In the genomic region with DNA sequence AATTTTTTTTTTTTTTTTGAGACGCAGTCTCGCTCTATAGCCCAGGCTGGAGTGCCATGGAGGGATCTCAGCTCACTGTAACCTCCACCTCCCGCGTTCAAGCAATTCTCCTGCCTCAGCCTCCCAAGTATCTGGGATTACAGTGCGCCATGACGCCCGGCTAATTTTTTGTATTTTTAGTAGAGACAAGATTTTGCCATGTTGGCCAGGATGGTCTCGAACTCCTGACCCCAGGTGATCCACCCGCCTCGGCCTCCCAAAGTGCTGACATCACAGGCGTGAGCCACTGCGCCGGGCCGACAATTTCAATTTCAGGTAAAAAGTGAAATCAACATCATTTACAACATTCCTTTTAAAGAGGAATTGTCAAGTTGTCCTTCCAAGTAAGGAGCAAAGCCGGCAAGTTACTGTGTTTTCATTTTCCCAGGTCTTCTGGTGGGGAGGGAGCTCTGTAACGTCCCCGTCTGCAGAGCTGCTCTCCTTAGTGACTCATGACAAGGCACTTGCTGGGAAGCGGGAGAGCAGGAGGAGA, we compare ENCODE assay signal across 8 cellular contexts. TPM values are rescaled to one million over a fixed set of nuclear protein-coding genes. Genes with fewer than 3 reads are reported as not detected.
A peak's percentile ranks its signal among the peaks of the same experiment; 100 is the strongest.
DNase-seq lines count a peak whose midpoint lies in the region; ATAC-seq, FAIRE-seq and TF ChIP-seq lines count a peak whose summit lies in the region.

No MANE protein-coding gene starts in this region.

- no peak for TF ChIP-seq CTCF in kidney (IDR thresholded peaks at IDR 0.05; ENCODE audit: borderline replicate concordance, extremely low read depth, insufficient read depth)

- DNase-seq in CD4-positive, CD25-positive, alpha-beta regulatory T cell, result no peak
- DNase-seq in kidney (peak; percentile 17), substantia nigra (lab: John Stamatoyannopoulos, UW) (no peak), hippocampal formation (lab: John Stamatoyannopoulos, UW) (no peak)
- DNase-seq in stimulated activated CD4-positive, alpha-beta T cell treated with anti-CD3 and anti-CD28 coated beads, Interleukin-12 subunit alpha, Interleukin-12 subunit beta, amount 100 ng/mL, for 4 hours, result no peak

- H3K27ac Mint-ChIP-seq in CD4-positive, CD25-positive, alpha-beta regulatory T cell, result peak overlapping the region; percentile 76 to 93 (median 90)
- peak overlapping the region; percentile 94 for H3K27ac Mint-ChIP-seq in activated naive CD8-positive, alpha-beta T cell

- no peak for FAIRE-seq in kidney (lab: Jason Lieb, UNC)

- ATAC-seq in CD4-positive, CD25-positive, alpha-beta regulatory T cell (ENCODE audit: low read depth in 2 of 2), result no peak
- peak; percentile 9 for ATAC-seq in HG02970 (IDR thresholded peaks at IDR 0.05; ENCODE audit: low FRiP score, unreplicated experiment)
- no peak for ATAC-seq in GM18511 (IDR thresholded peaks at IDR 0.05; ENCODE audit: unreplicated experiment)

- H3K4me3 Mint-ChIP-seq in CD4-positive, CD25-positive, alpha-beta regulatory T cell, result peak overlapping the region; percentile 88 to 96 (median 95)
- peak overlapping the region; percentile 98 for H3K4me3 Mint-ChIP-seq in activated naive CD8-positive, alpha-beta T cell

- H3K36me3 ChIP-seq in CD4-positive, CD25-positive, alpha-beta regulatory T cell (ENCODE audit: control insufficient read depth, insufficient read depth, low read length), result no peaks in the 10 kb centered on the region
- H3K36me3 ChIP-seq in kidney (ENCODE audit: control insufficient read depth in 1 of 2, insufficient read depth in 2 of 2, low read length in 2 of 2), result no peaks in the 10 kb centered on the region

- intact Hi-C loops in kidney (cut with DNase I), result no loop called here

- peaks cover 0 to 39% (median 18%) of the 10 kb centered on the region in 4 donors for H3K4me1 Mint-ChIP-seq in CD4-positive, CD25-positive, alpha-beta regulatory T cell
- peaks cover 25% of the 10 kb centered on the region for H3K4me1 Mint-ChIP-seq in activated naive CD8-positive, alpha-beta T cell (ENCODE audit: low read depth)

- H3K9me3 Mint-ChIP-seq in CD4-positive, CD25-positive, alpha-beta regulatory T cell, result no peaks in the 10 kb centered on the region
- H3K9me3 Mint-ChIP-seq in activated naive CD8-positive, alpha-beta T cell (ENCODE audit: low read depth), result no peaks in the 10 kb centered on the region

- no peaks in the 10 kb centered on the region for H3K27me3 ChIP-seq in CD4-positive, CD25-positive, alpha-beta regulatory T cell (ENCODE audit: control insufficient read depth, insufficient read depth, low read length)

- H3K36me3 Mint-ChIP-seq in CD4-positive, CD25-positive, alpha-beta regulatory T cell, result no peaks in the 10 kb centered on the region
- peaks cover 2% of the 10 kb centered on the region for H3K36me3 Mint-ChIP-seq in activated naive CD8-positive, alpha-beta T cell

- no peaks in the 10 kb centered on the region for H3K27me3 Mint-ChIP-seq in CD4-positive, CD25-positive, alpha-beta regulatory T cell
- no peaks in the 10 kb centered on the region for H3K27me3 Mint-ChIP-seq in activated naive CD8-positive, alpha-beta T cell

- H3K4me3 ChIP-seq in CD4-positive, CD25-positive, alpha-beta regulatory T cell (ENCODE audit: low read depth, low read length), result peak overlapping the region; percentile 87
- peak overlapping the region; percentile 92 to 97 for H3K4me3 ChIP-seq in kidney (ENCODE audit: low read length in 2 of 2)

- no peak overlapping the region for H3K27ac ChIP-seq in CD4-positive, CD25-positive, alpha-beta regulatory T cell (ENCODE audit: insufficient read depth, low read length, poor library complexity, severe bottlenecking)
- peak overlapping the region; percentile 77 to 87 for H3K27ac ChIP-seq in kidney (ENCODE audit: low read depth in 2 of 2, low read length in 2 of 2)
- peak overlapping the region; percentile 86 for H3K27ac ChIP-seq in substantia nigra (ENCODE audit: low read depth, low read length, poor library complexity, severe bottlenecking)

- H3K9me3 ChIP-seq in CD4-positive, CD25-positive, alpha-beta regulatory T cell (ENCODE audit: control insufficient read depth in 2 of 2, low read length in 2 of 2), result no peaks in the 10 kb centered on the region
- H3K9me3 ChIP-seq in kidney (ENCODE audit: control insufficient read depth in 1 of 2, low read length in 2 of 2), result no peaks in the 10 kb centered on the region

- peak overlapping the region; percentile 74 to 99 for H3K9ac ChIP-seq in kidney (ENCODE audit: low read length in 2 of 2)

- H3K4me1 ChIP-seq in CD4-positive, CD25-positive, alpha-beta regulatory T cell (ENCODE audit: control insufficient read depth, insufficient read depth, low read length, poor library complexity, severe bottlenecking), result peaks cover 18% of the 10 kb centered on the region
- H3K4me1 ChIP-seq in kidney (ENCODE audit: control insufficient read depth in 1 of 2, insufficient read depth in 1 of 2, low read depth in 1 of 2, low read length in 2 of 2), result peaks cover 7 to 9% of the 10 kb centered on the region in 2 donors

RNA-seq across cellular contexts. Expression of a gene that starts 0.9 kb away (rescaled TPM):
- total RNA-seq in CD4-positive, CD25-positive, alpha-beta regulatory T cell, result 103 TPM
- polyA plus RNA-seq in CD4-positive, CD25-positive, alpha-beta regulatory T cell, result 10 to 100 TPM; 48.6 to 53.1 (median 51.0) TPM
- total RNA-seq in kidney, result 86.4 TPM
- 41.5 TPM for polyA plus RNA-seq in kidney (ENCODE audit: insufficient read depth, low read depth, low replicate concordance)

RNA-seq across cellular contexts. Expression of a gene that starts 1.0 kb away (rescaled TPM):
- not detected for total RNA-seq in CD4-positive, CD25-positive, alpha-beta regulatory T cell
- polyA plus RNA-seq in CD4-positive, CD25-positive, alpha-beta regulatory T cell, result under 1 TPM in 3 of 4 donors, not detected in 1; 0.21 to 0.70 (median 0.24) TPM
- 2.1 TPM for total RNA-seq in kidney
- 1.9 TPM for polyA plus RNA-seq in kidney (ENCODE audit: insufficient read depth, low read depth, low replicate concordance)

RNA-seq across cellular contexts. Expression of a gene that starts 20.3 kb away (rescaled TPM):
- 0.67 TPM for total RNA-seq in CD4-positive, CD25-positive, alpha-beta regulatory T cell
- polyA plus RNA-seq in CD4-positive, CD25-positive, alpha-beta regulatory T cell, result 1 to 10 TPM in 2 of 4 donors, under 1 TPM in 1, not detected in 1; 0.94 to 1.4 (median 1.1) TPM
- 3.2 TPM for total RNA-seq in kidney
- 5.4 TPM for polyA plus RNA-seq in kidney (ENCODE audit: insufficient read depth, low read depth, low replicate concordance)

RNA-seq across cellular contexts. Expression of a gene that starts 30.4 kb away (rescaled TPM):
- 37.7 TPM for total RNA-seq in CD4-positive, CD25-positive, alpha-beta regulatory T cell
- 100 to 1,000 TPM in 1 of 4 donors, 10 to 100 TPM in 3; 78.4 to 108 (median 84.2) TPM for polyA plus RNA-seq in CD4-positive, CD25-positive, alpha-beta regulatory T cell
- 28.2 TPM for total RNA-seq in kidney
- 51.9 TPM for polyA plus RNA-seq in kidney (ENCODE audit: insufficient read depth, low read depth, low replicate concordance)

RNA-seq across cellular contexts. Expression of a gene that starts 30.5 kb away (rescaled TPM):
- total RNA-seq in CD4-positive, CD25-positive, alpha-beta regulatory T cell, result 30.4 TPM
- 10 to 100 TPM; 10.2 to 14.3 (median 12.0) TPM for polyA plus RNA-seq in CD4-positive, CD25-positive, alpha-beta regulatory T cell
- total RNA-seq in kidney, result 18.8 TPM
- polyA plus RNA-seq in kidney (ENCODE audit: insufficient read depth, low read depth, low replicate concordance), result 14.7 TPM
